In genomic region chr15:74725241-74725774, GRCh38 we compare ENCODE assay signal across 8 cellular contexts. TPM values are rescaled to one million over a fixed set of nuclear protein-coding genes. Genes with fewer than 3 reads are reported as not detected.
DNase-seq lines count a peak whose midpoint lies in the region; ATAC-seq and TF ChIP-seq lines count a peak whose summit lies in the region.

CYP1A1 (minus strand) TSS chr15:74725528; CDS start chr15:74723097, 2,431 bp downstream.

- H3K27ac ChIP-seq in cardiac muscle cell (no peak within 1 kb of the TSS), psoas muscle (peak within 1 kb of the TSS; percentile 23)

- ATAC-seq in psoas muscle (peak in 3 of 4 donors; percentile 37 to 63 (median 42)), GM21528 (IDR thresholded peaks at IDR 0.05; ENCODE audit: low FRiP score, unreplicated experiment) (no peak), HG02798 (IDR thresholded peaks at IDR 0.05; ENCODE audit: poor library complexity, unreplicated experiment) (no peak), HG03521 (IDR thresholded peaks at IDR 0.05; ENCODE audit: unreplicated experiment) (no peak)

- TF ChIP-seq CTCF in cardiac muscle cell (IDR thresholded peaks at IDR 0.05; ENCODE audit: low read depth, low read length) (no peak), psoas muscle (IDR thresholded peaks at IDR 0.05) (no peak)

- intact Hi-C loops in activated T-helper 2 cell treated with anti-CD3 and anti-CD28 coated beads, Interferon-gamma antibody, Interleukin-2, Interleukin-4, amounts not matched to agents 10 μg/mL and 5 μg/mL and 100 μg/mL, durations not matched to agents 14 hours and 24 hours and 36 hours (cut with micrococcal nuclease) = no loop called here
- intact Hi-C loops in psoas muscle (cut with DNase I) = no loop called here

- no peaks in the 10 kb centered on the region for H3K4me1 ChIP-seq in cardiac muscle cell (ENCODE audit: low read depth)
- H3K4me1 ChIP-seq in psoas muscle = peaks cover 17% of the 10 kb centered on the region

- peaks cover 13% of the 10 kb centered on the region for H3K27me3 Mint-ChIP-seq in activated T-helper 2 cell treated with anti-CD3 and anti-CD28 coated beads, Interferon-gamma antibody, Interleukin-2, Interleukin-4, amounts not matched to agents 10 μg/mL and 5 μg/mL and 100 μg/mL, durations not matched to agents 14 hours and 24 hours and 36 hours (ENCODE audit: low read depth)

- H3K9me3 Mint-ChIP-seq in activated T-helper 2 cell treated with anti-CD3 and anti-CD28 coated beads, Interferon-gamma antibody, Interleukin-2, Interleukin-4, amounts not matched to agents 10 μg/mL and 5 μg/mL and 100 μg/mL, durations not matched to agents 14 hours and 24 hours and 36 hours = no peaks in the 10 kb centered on the region

- peak within 1 kb of the TSS; percentile 71 for H3K4me3 Mint-ChIP-seq in activated T-helper 2 cell treated with anti-CD3 and anti-CD28 coated beads, Interferon-gamma antibody, Interleukin-2, Interleukin-4, amounts not matched to agents 10 μg/mL and 5 μg/mL and 100 μg/mL, durations not matched to agents 14 hours and 24 hours and 36 hours (ENCODE audit: low read depth)

- H3K9me3 ChIP-seq in cardiac muscle cell (ENCODE audit: low read depth) (no peaks in the 10 kb centered on the region), psoas muscle (no peaks in the 10 kb centered on the region)

- H3K4me1 Mint-ChIP-seq in activated T-helper 2 cell treated with anti-CD3 and anti-CD28 coated beads, Interferon-gamma antibody, Interleukin-2, Interleukin-4, amounts not matched to agents 10 μg/mL and 5 μg/mL and 100 μg/mL, durations not matched to agents 14 hours and 24 hours and 36 hours (ENCODE audit: low read depth) = peaks cover 9% of the 10 kb centered on the region

- no peaks in the 10 kb centered on the region for H3K36me3 Mint-ChIP-seq in activated T-helper 2 cell treated with anti-CD3 and anti-CD28 coated beads, Interferon-gamma antibody, Interleukin-2, Interleukin-4, amounts not matched to agents 10 μg/mL and 5 μg/mL and 100 μg/mL, durations not matched to agents 14 hours and 24 hours and 36 hours (ENCODE audit: low read depth)

- H3K36me3 ChIP-seq in cardiac muscle cell = no peaks in the 10 kb centered on the region
- no peaks in the 10 kb centered on the region for H3K36me3 ChIP-seq in psoas muscle (ENCODE audit: insufficient read depth in 1 of 2, low read depth in 1 of 2)

- H3K27me3 ChIP-seq in cardiac muscle cell (peaks cover 12% of the 10 kb centered on the region), psoas muscle (ENCODE audit: insufficient read depth in 3 of 3, low read length in 2 of 3) (no peaks in the 10 kb centered on the region)

- H3K4me3 ChIP-seq in cardiac muscle cell (peak within 1 kb of the TSS; percentile 42), psoas muscle (peak within 1 kb of the TSS; percentile 80)

- no peak within 1 kb of the TSS for H3K27ac Mint-ChIP-seq in activated T-helper 2 cell treated with anti-CD3 and anti-CD28 coated beads, Interferon-gamma antibody, Interleukin-2, Interleukin-4, amounts not matched to agents 10 μg/mL and 5 μg/mL and 100 μg/mL, durations not matched to agents 14 hours and 24 hours and 36 hours

- WGBS in psoas muscle, 3 donors = 3 to 8% (median 7%) methylated on average over 5 to 10 of the region's 10 CpGs

- peak; percentile 42 for DNase-seq in Daoy (ENCODE audit: low read depth)
- peak; percentile 1 for DNase-seq in NCI-H1105 (lab: John Stamatoyannopoulos, UW)
- DNase-seq in activated T-helper 2 cell treated with anti-CD3 and anti-CD28 coated beads, Interferon-gamma antibody, Interleukin-2, Interleukin-4, amounts not matched to agents 10 μg/mL and 5 μg/mL and 100 μg/mL, durations not matched to agents 14 hours and 24 hours and 36 hours (ENCODE audit: low spot score) = no peak
- peak; percentile 3 to 44 for DNase-seq in cardiac muscle cell (ENCODE audit: low read depth in 1 of 2, low spot score in 1 of 2)
- no peak for DNase-seq in psoas muscle

RNA-seq across cellular contexts. Expression of gene CYP1A1, which starts in this region (rescaled TPM):
- total RNA-seq in Daoy (2014; rRNA removed; shearing (Covaris generic)) = 0.92 and 3.8 TPM in 2 replicates
- 0.37 and 0.48 TPM in 2 replicates for total RNA-seq in activated T-helper 2 cell treated with anti-CD3 and anti-CD28 coated beads, Interferon-gamma antibody, Interleukin-2, Interleukin-4, amounts not matched to agents 10 μg/mL and 5 μg/mL and 100 μg/mL, durations not matched to agents 14 hours and 24 hours and 36 hours
- total RNA-seq in cardiac muscle cell (0.28 and 0.45 TPM in 2 replicates), psoas muscle (1 to 10 TPM in 1 of 4 donors, under 1 TPM in 1, not detected in 2; 0.11 to 2.4 TPM)
- polyA plus RNA-seq in cardiac muscle cell (0.56 TPM in 1 of 2 replicates, not detected in the other), psoas muscle (1 to 10 TPM in 1 of 3 donors, under 1 TPM in 2; 0.14 to 3.0 (median 0.61) TPM)

Comparison
In these comparisons a context has a peak if more than half of its experiments do, and no peak if none do; other contexts are left out.
1. Peak in DNase-seq and H3K4me3 ChIP-seq in cardiac muscle cell; RNA of the gene not detected or under 1 TPM.
2. DNase-seq: peak in Daoy (single experiment) and NCI-H1105 (single experiment); none in activated T-helper 2 cell treated with anti-CD3 and anti-CD28 coated beads, Interferon-gamma antibody, Interleukin-2, Interleukin-4, amounts not matched to agents 10 μg/mL and 5 μg/mL and 100 μg/mL, durations not matched to agents 14 hours and 24 hours and 36 hours (single experiment) and psoas muscle (0 of 2).
3. ATAC-seq: peak in psoas muscle (3 of 4); none in GM21528 (single experiment), HG02798 (single experiment) and HG03521 (single experiment).